Comparison of ENCODE assay signal across 13 cellular contexts in genomic region chr9:90455316-90455715, GRCh38.
A peak's percentile ranks its signal among the peaks of the same experiment; 100 is the strongest.
DNase-seq lines count a peak whose midpoint lies in the region; ATAC-seq and TF ChIP-seq lines count a peak whose summit lies in the region.
"Had no signal": no experiment of that assay in that cellular context is flagged by ENCODE, and none has a peak within 500 bp of the region (broad histone marks: within the 10 kb centered on the region; RNA-seq: fewer than 3 reads in every experiment).

No MANE protein-coding gene starts in this region.

- no peak overlapping the region for H3K9ac ChIP-seq in MM.1S (ENCODE audit: low read length)
- H3K9ac ChIP-seq: BLaER1 treated with 17β-estradiol and CSF1 and Interleukin-3, amounts not matched to agents 10 nM and 100 nM had no signal

- POLR2A ChIA-PET in CD8-positive, alpha-beta T cell (lab: Charles Lee) = no interaction called here

- H2AFZ ChIP-seq in MM.1S (ENCODE audit: low read length) = peak overlapping the region; percentile 43; the same call in 1 of the 2 replicates

- H3K27ac Mint-ChIP-seq in nephron progenitor cell = peak overlapping the region; percentile 45
- H3K27ac Mint-ChIP-seq in CD8-positive, alpha-beta T cell = no peak overlapping the region
- H3K27ac Mint-ChIP-seq: CD4-positive, alpha-beta T cell; HFFc6 had no signal

- peaks cover 9% of the 10 kb centered on the region for H3K9me3 Mint-ChIP-seq in nephron progenitor cell
- no peaks in the 10 kb centered on the region for H3K9me3 Mint-ChIP-seq in CD8-positive, alpha-beta T cell
- H3K9me3 Mint-ChIP-seq: CD4-positive, alpha-beta T cell had no signal

- H3K9me3 ChIP-seq in MM.1S (replicated peaks; ENCODE audit: insufficient read depth, low read length) = no peaks in the 10 kb centered on the region
- no peaks in the 10 kb centered on the region for H3K9me3 ChIP-seq in CD8-positive, alpha-beta T cell (ENCODE audit: low read length)

- H3K27ac ChIP-seq in C4-2B = peak overlapping the region; percentile 61; the same call in 1 of the 2 replicates
- peak overlapping the region; percentile 41; the same call in 1 of the 2 replicates for H3K27ac ChIP-seq in MM.1S (ENCODE audit: low read length)
- peak overlapping the region; percentile 44 for H3K27ac ChIP-seq in VCaP
- no peak overlapping the region for H3K27ac ChIP-seq in CD8-positive, alpha-beta T cell (ENCODE audit: low read depth, low read length)
- H3K27ac ChIP-seq: BLaER1 treated with 17β-estradiol and CSF1 and Interleukin-3, amounts not matched to agents 10 nM and 100 nM had no signal

- H3K27me3 Mint-ChIP-seq in nephron progenitor cell (ENCODE audit: low read depth, poor library complexity) = no peaks in the 10 kb centered on the region
- peaks cover 7% of the 10 kb centered on the region for H3K27me3 Mint-ChIP-seq in CD8-positive, alpha-beta T cell (ENCODE audit: low read depth)

- H3F3A ChIP-seq in MM.1S (ENCODE audit: insufficient read depth, low read length) = peaks cover 8% of the 10 kb centered on the region; the same call in 1 of the 2 replicates

- no peak for TF ChIP-seq CTCF in C4-2B (conservative IDR thresholded peaks at IDR 0.05)
- TF ChIP-seq CTCF in MM.1S (IDR thresholded peaks at IDR 0.05; ENCODE audit: low read length) = no peak
- no peak for TF ChIP-seq CTCF in VCaP (conservative IDR thresholded peaks at IDR 0.05)
- TF ChIP-seq CTCF in nephron progenitor cell (IDR thresholded peaks at IDR 0.05) = no peak
- no peak for TF ChIP-seq CTCF in CD8-positive, alpha-beta T cell (IDR thresholded peaks at IDR 0.05)

- H3K4me3 Mint-ChIP-seq in nephron progenitor cell = no peak overlapping the region
- H3K4me3 Mint-ChIP-seq in CD8-positive, alpha-beta T cell = no peak overlapping the region
- H3K4me3 Mint-ChIP-seq: CD4-positive, alpha-beta T cell; HFFc6 had no signal

- peaks cover 23% of the 10 kb centered on the region for H3K4me1 ChIP-seq in MM.1S (ENCODE audit: low read length)
- H3K4me1 ChIP-seq in CD8-positive, alpha-beta T cell (ENCODE audit: insufficient read depth, low read length) = no peaks in the 10 kb centered on the region
- H3K4me1 ChIP-seq: BLaER1 treated with 17β-estradiol and CSF1 and Interleukin-3, amounts not matched to agents 10 nM and 100 nM had no signal

- no peaks in the 10 kb centered on the region for H3K36me3 ChIP-seq in MM.1S (replicated peaks; ENCODE audit: insufficient read depth, low read length)
- H3K36me3 ChIP-seq in CD8-positive, alpha-beta T cell (ENCODE audit: insufficient read depth, low read length) = no peaks in the 10 kb centered on the region
- H3K36me3 ChIP-seq: BLaER1 treated with 17β-estradiol and CSF1 and Interleukin-3, amounts not matched to agents 10 nM and 100 nM had no signal

- H3K27me3 ChIP-seq in MM.1S (replicated peaks; ENCODE audit: insufficient read depth, low read length) = no peaks in the 10 kb centered on the region
- no peaks in the 10 kb centered on the region for H3K27me3 ChIP-seq in CD8-positive, alpha-beta T cell (ENCODE audit: insufficient read depth, low read length)
- H3K27me3 ChIP-seq: BLaER1 treated with 17β-estradiol and CSF1 and Interleukin-3, amounts not matched to agents 10 nM and 100 nM had no signal

- H3K79me2 ChIP-seq in MM.1S (ENCODE audit: low read length) = no peaks in the 10 kb centered on the region

- no peaks in the 10 kb centered on the region for H3K9me2 ChIP-seq in MM.1S (replicated peaks; ENCODE audit: insufficient read depth, low read length)

- CTCF ChIA-PET in CD8-positive, alpha-beta T cell (lab: Charles Lee) = no interaction called here

- H3K4me1 Mint-ChIP-seq in nephron progenitor cell = peaks cover 17% of the 10 kb centered on the region
- no peaks in the 10 kb centered on the region for H3K4me1 Mint-ChIP-seq in CD8-positive, alpha-beta T cell (ENCODE audit: low read depth)

- peaks cover 4% of the 10 kb centered on the region for H3K36me3 Mint-ChIP-seq in nephron progenitor cell (ENCODE audit: low read depth)
- no peaks in the 10 kb centered on the region for H3K36me3 Mint-ChIP-seq in CD8-positive, alpha-beta T cell

- H3K4me3 ChIP-seq in MM.1S (ENCODE audit: low read length) = no peak overlapping the region
- no peak overlapping the region for H3K4me3 ChIP-seq in CD8-positive, alpha-beta T cell (ENCODE audit: low read depth, low read length)
- H3K4me3 ChIP-seq: BLaER1 treated with 17β-estradiol and CSF1 and Interleukin-3, amounts not matched to agents 10 nM and 100 nM had no signal

- intact Hi-C loops in CD8-positive, alpha-beta T cell (cut with DNase I, micrococcal nuclease) = no loop called here

- DNase-seq in MM.1S (peak; percentile 43), nephron progenitor cell (no peak), DMS153 (lab: John Stamatoyannopoulos, UW) (no peak), LoVo (ENCODE audit: low spot score) (no peak)
- DNase-seq in CD8-positive, alpha-beta T cell = no peak
- DNase-seq: ACHN; CD4-positive, alpha-beta T cell; HCEC 1CT; HFFc6 had no signal

- H4K20me1 ChIP-seq in MM.1S (ENCODE audit: insufficient read depth, low read length) = no peaks in the 10 kb centered on the region
- H4K20me1 ChIP-seq: BLaER1 treated with 17β-estradiol and CSF1 and Interleukin-3, amounts not matched to agents 10 nM and 100 nM had no signal

- no peak overlapping the region for H3K4me2 ChIP-seq in MM.1S (ENCODE audit: low read depth, low read length)
- H3K4me2 ChIP-seq: BLaER1 treated with 17β-estradiol and CSF1 and Interleukin-3, amounts not matched to agents 10 nM and 100 nM had no signal

- ATAC-seq in CD8-positive, alpha-beta T cell = no peak
- ATAC-seq: HepG2 had no signal
